ENCODE assay signal across 15 cellular contexts in genomic region chr20:49890651-49891361, GRCh38. TPM values are rescaled to one million over a fixed set of nuclear protein-coding genes. Genes with fewer than 3 reads are reported as not detected.
DNase-seq lines count a peak whose midpoint lies in the region; ATAC-seq and TF ChIP-seq lines count a peak whose summit lies in the region.
"Had no signal": no experiment of that assay in that cellular context is flagged by ENCODE, and none has a peak within 500 bp of the region (broad histone marks: within the 10 kb centered on the region; RNA-seq: fewer than 3 reads in every experiment).

No MANE protein-coding gene starts in this region.

- H3K36me3 Mint-ChIP-seq in activated CD4-positive, alpha-beta T cell treated with anti-CD3 and anti-CD28 coated beads, Interleukin-2, amount 10 ng/mL, durations not matched to agents 7 days and 5 days (ENCODE audit: low read depth): peaks cover 11% of the 10 kb centered on the region
- H3K36me3 Mint-ChIP-seq in chondrocyte (ENCODE audit: low read depth): peaks cover 2% of the 10 kb centered on the region

- H3K9me3 ChIP-seq in lower lobe of right lung: no peaks in the 10 kb centered on the region

- POLR2A ChIA-PET in activated CD4-positive, alpha-beta T cell treated with anti-CD3 and anti-CD28 coated beads, Interleukin-2, amount 10 ng/mL, durations not matched to agents 7 days and 5 days (lab: Charles Lee): no interaction called here

- TF ChIP-seq CTCF in chondrocyte (IDR thresholded peaks at IDR 0.05) (no peak), lower lobe of right lung (IDR thresholded peaks at IDR 0.05) (no peak)

- no peaks in the 10 kb centered on the region for H3K9me3 Mint-ChIP-seq in activated CD4-positive, alpha-beta T cell treated with anti-CD3 and anti-CD28 coated beads, Interleukin-2, amount 10 ng/mL, durations not matched to agents 7 days and 5 days
- H3K9me3 Mint-ChIP-seq in chondrocyte (ENCODE audit: low read depth): no peaks in the 10 kb centered on the region
- H3K9me3 Mint-ChIP-seq: activated CD8-positive, alpha-beta T cell treated with anti-CD3 and anti-CD28 coated beads for 36 hours; naive B cell; T-helper 2 cell treated with Interferon-gamma antibody and Interleukin-4, amounts not matched to agents 5 μg/mL and 100 μg/mL, for 36 hours; type B pancreatic cell had no signal

- H3K27me3 Mint-ChIP-seq in activated CD4-positive, alpha-beta T cell treated with anti-CD3 and anti-CD28 coated beads, Interleukin-2, amount 10 ng/mL, durations not matched to agents 7 days and 5 days: no peaks in the 10 kb centered on the region
- no peaks in the 10 kb centered on the region for H3K27me3 Mint-ChIP-seq in chondrocyte (ENCODE audit: low read depth)
- H3K27me3 Mint-ChIP-seq: activated CD8-positive, alpha-beta T cell treated with anti-CD3 and anti-CD28 coated beads for 36 hours; naive B cell; type B pancreatic cell had no signal

- H3K27ac Mint-ChIP-seq in activated CD4-positive, alpha-beta T cell treated with anti-CD3 and anti-CD28 coated beads, Interleukin-2, amount 10 ng/mL, durations not matched to agents 7 days and 5 days: peak overlapping the region; percentile 25
- no peak overlapping the region for H3K27ac Mint-ChIP-seq in chondrocyte (ENCODE audit: unreplicated experiment)
- H3K27ac Mint-ChIP-seq: T-helper 2 cell treated with Interferon-gamma antibody and Interleukin-4, amounts not matched to agents 5 μg/mL and 100 μg/mL, for 36 hours; type B pancreatic cell had no signal

- ATAC-seq in lower lobe of right lung (peak; percentile 41 to 51), HG03565 (IDR thresholded peaks at IDR 0.05; ENCODE audit: unreplicated experiment) (no peak)
- ATAC-seq: activated CD8-positive, alpha-beta T cell treated with anti-CD3 and anti-CD28 coated beads for 36 hours had no signal

- DNase-seq in activated CD4-positive, alpha-beta T cell treated with anti-CD3 and anti-CD28 coated beads, Interleukin-2, amount 10 ng/mL, durations not matched to agents 7 days and 5 days: no peak
- DNase-seq in activated CD4-positive, alpha-beta T cell treated with anti-CD3 and anti-CD28 coated beads, Interleukin-2, amount 50 U/mL, for 4 hours: no peak
- peak; percentile 83 for DNase-seq in chondrocyte (ENCODE audit: low spot score)
- DNase-seq in lower lobe of right lung: peak; percentile 64
- no peak for DNase-seq in DMS79 (lab: John Stamatoyannopoulos, UW)
- DNase-seq in DMS114 treated with DMSO at 0.1 percent for 48 hours (lab: John Stamatoyannopoulos, UW; ENCODE audit: unreplicated experiment): no peak
- DNase-seq: activated CD8-positive, alpha-beta T cell treated with anti-CD3 and anti-CD28 coated beads for 36 hours; activated naive CD4-positive, alpha-beta T cell treated with anti-CD3 and anti-CD28 coated beads, Interleukin-2, amount 50 U/mL, for 16 hours; Calu3; MM.1S; naive B cell had no signal

- peaks cover 82% of the 10 kb centered on the region for H3K4me1 ChIP-seq in lower lobe of right lung

- peaks cover 30% of the 10 kb centered on the region for H3K4me1 Mint-ChIP-seq in activated CD4-positive, alpha-beta T cell treated with anti-CD3 and anti-CD28 coated beads, Interleukin-2, amount 10 ng/mL, durations not matched to agents 7 days and 5 days
- H3K4me1 Mint-ChIP-seq in chondrocyte (ENCODE audit: low read depth): peaks cover 57% of the 10 kb centered on the region

- intact Hi-C loops in lower lobe of right lung (cut with DNase I): no loop called here

- peaks cover 30% of the 10 kb centered on the region for H3K36me3 ChIP-seq in lower lobe of right lung

- no peak overlapping the region for H3K4me3 Mint-ChIP-seq in activated CD4-positive, alpha-beta T cell treated with anti-CD3 and anti-CD28 coated beads, Interleukin-2, amount 10 ng/mL, durations not matched to agents 7 days and 5 days
- H3K4me3 Mint-ChIP-seq in chondrocyte (ENCODE audit: unreplicated experiment): no peak overlapping the region
- H3K4me3 Mint-ChIP-seq: activated CD8-positive, alpha-beta T cell treated with anti-CD3 and anti-CD28 coated beads for 36 hours; naive B cell; T-helper 2 cell treated with Interferon-gamma antibody and Interleukin-4, amounts not matched to agents 5 μg/mL and 100 μg/mL, for 36 hours; type B pancreatic cell had no signal

- H3K4me3 ChIP-seq in lower lobe of right lung: no peak overlapping the region

- H3K27ac ChIP-seq in lower lobe of right lung (no peak overlapping the region), temporal lobe (ENCODE audit: low read depth, low read length) (peak overlapping the region; percentile 70)

- H3K27me3 ChIP-seq in lower lobe of right lung (ENCODE audit: low read depth): no peaks in the 10 kb centered on the region

- CTCF ChIA-PET in activated CD4-positive, alpha-beta T cell treated with anti-CD3 and anti-CD28 coated beads, Interleukin-2, amount 10 ng/mL, durations not matched to agents 7 days and 5 days (lab: Charles Lee): interaction anchor here (0.8 to 0.9 kb wide), 2 partner anchors 279 to 289 kb away, joined by 3 read pairs; no protein-coding TSS in a partner anchor

RNA-seq across cellular contexts. Expression of gene SPATA2, which starts 24.5 kb away (rescaled TPM):
- total RNA-seq in activated CD4-positive, alpha-beta T cell treated with anti-CD3 and anti-CD28 coated beads, Interleukin-2, amount 10 ng/mL, durations not matched to agents 7 days and 5 days: 1 to 10 TPM; 7.4 to 8.2 TPM
- total RNA-seq in chondrocyte (5.6 to 6.5 TPM (median 5.9 TPM) in 3 replicates), lower lobe of right lung (7.2 TPM), temporal lobe (4.2 TPM)

RNA-seq across cellular contexts. Expression of gene RNF114, which starts 45.4 kb away (rescaled TPM):
- 10 to 100 TPM; 55.8 to 59.5 TPM for total RNA-seq in activated CD4-positive, alpha-beta T cell treated with anti-CD3 and anti-CD28 coated beads, Interleukin-2, amount 10 ng/mL, durations not matched to agents 7 days and 5 days
- total RNA-seq in chondrocyte: 45.4 to 49.5 TPM (median 46.2 TPM) in 3 replicates
- total RNA-seq in lower lobe of right lung: 63.0 TPM
- 25.6 TPM for total RNA-seq in temporal lobe

Comparison
In these comparisons a context has a peak if more than half of its experiments do, and no peak if none do; other contexts are left out.
1. DNase-seq: peak in chondrocyte (single experiment) and lower lobe of right lung (single experiment); none in activated CD4-positive, alpha-beta T cell treated with anti-CD3 and anti-CD28 coated beads, Interleukin-2, amount 10 ng/mL, durations not matched to agents 7 days and 5 days (single experiment), activated CD4-positive, alpha-beta T cell treated with anti-CD3 and anti-CD28 coated beads, Interleukin-2, amount 50 U/mL, for 4 hours (0 of 2), DMS79 (single experiment) and DMS114 treated with DMSO at 0.1 percent for 48 hours (single experiment).